ENCODE assay signal across 28 cellular contexts in genomic region chr2:71004356-71004755, GRCh38. TPM values are rescaled to one million over a fixed set of nuclear protein-coding genes. Genes with fewer than 3 reads are reported as not detected.
A peak's percentile ranks its signal among the peaks of the same experiment; 100 is the strongest.
DNase-seq lines count a peak whose midpoint lies in the region; ATAC-seq, FAIRE-seq and TF ChIP-seq lines count a peak whose summit lies in the region.
"Had no signal": no experiment of that assay in that cellular context is flagged by ENCODE, and none has a peak within 500 bp of the region (broad histone marks: within the 10 kb centered on the region; RNA-seq: fewer than 3 reads in every experiment).

No MANE protein-coding gene starts in this region.

- peak; percentile 31 for DNase-seq in activated CD8-positive, alpha-beta memory T cell treated with anti-CD3 and anti-CD28 coated beads, Interleukin-2, amount 10 ng/mL, durations not matched to agents 7 days and 5 days
- DNase-seq in activated CD8-positive, alpha-beta memory T cell treated with anti-CD3 and anti-CD28 coated beads, Interleukin-2, amount 50 U/mL, for 48 hours: no peak
- DNase-seq in GM13976 (ENCODE audit: low spot score) (peak; percentile 4), mesenteric fat pad (ENCODE audit: low spot score) (peak; percentile 62), type B pancreatic cell (ENCODE audit: extremely low spot score, unreplicated experiment) (peak; percentile 22), prostate gland (ENCODE audit: low spot score) (no peak), GM12891 (ENCODE audit: insufficient read length, low spot score) (no peak), SW 1271 (lab: John Stamatoyannopoulos, UW) (no peak)
- DNase-seq: 8988T; CD4-positive, CD25-positive, alpha-beta regulatory T cell; DMS153; DND-41; GM23248; HFFc6; KG1; NCI-H1048; NCI-H1417; NCI-H1694; NCI-H2029 treated with DMSO at 0.1 percent for 48 hours; NCI-H446 treated with DMSO at 0.1 percent for 48 hours; NCI-H526; PC-9 had no signal

- TF ChIP-seq CTCF in GM13976 (IDR thresholded peaks at IDR 0.05; ENCODE audit: borderline replicate concordance, control extremely low read depth, extremely low read depth, insufficient read depth, missing control alignments) (no peak), type B pancreatic cell (conservative IDR thresholded peaks at IDR 0.05) (no peak), prostate gland (IDR thresholded peaks at IDR 0.05) (no peak)

- H3K4me3 ChIP-seq in prostate gland: no peak overlapping the region
- H3K4me3 ChIP-seq: BLaER1, GM23248, HAP-1, PC-9, SJSA1 had no signal

- H3K27ac ChIP-seq in prostate gland: no peak overlapping the region
- H3K27ac ChIP-seq: BLaER1, GM23248, PC-9, SJSA1 had no signal

- intact Hi-C loops in prostate gland (cut with DNase I): no loop called here

- H3K4me1 Mint-ChIP-seq in activated CD8-positive, alpha-beta memory T cell treated with anti-CD3 and anti-CD28 coated beads, Interleukin-2, amount 10 ng/mL, durations not matched to agents 7 days and 5 days: peaks cover 18% of the 10 kb centered on the region
- peaks cover 4% of the 10 kb centered on the region for H3K4me1 Mint-ChIP-seq in type B pancreatic cell (ENCODE audit: unreplicated experiment)

- H3K4me3 Mint-ChIP-seq in activated CD8-positive, alpha-beta memory T cell treated with anti-CD3 and anti-CD28 coated beads, Interleukin-2, amount 10 ng/mL, durations not matched to agents 7 days and 5 days: no peak overlapping the region
- H3K4me3 Mint-ChIP-seq in type B pancreatic cell: no peak overlapping the region
- H3K4me3 Mint-ChIP-seq: CD4-positive, CD25-positive, alpha-beta regulatory T cell; HFFc6 had no signal

- in situ Hi-C loops in GM13976 (cut with MboI; ENCODE audit: low sequenced_read_pairs, unreplicated experiment): no loop called here

- no peaks in the 10 kb centered on the region for H3K27me3 Mint-ChIP-seq in activated CD8-positive, alpha-beta memory T cell treated with anti-CD3 and anti-CD28 coated beads, Interleukin-2, amount 10 ng/mL, durations not matched to agents 7 days and 5 days
- peaks cover 14% of the 10 kb centered on the region for H3K27me3 Mint-ChIP-seq in type B pancreatic cell
- H3K27me3 Mint-ChIP-seq: CD4-positive, CD25-positive, alpha-beta regulatory T cell had no signal

- no peaks in the 10 kb centered on the region for H3K36me3 ChIP-seq in prostate gland
- H3K36me3 ChIP-seq: BLaER1, HAP-1, SJSA1 had no signal

- no peaks in the 10 kb centered on the region for H3K27me3 ChIP-seq in prostate gland (replicated peaks; ENCODE audit: insufficient read depth)
- H3K27me3 ChIP-seq: BLaER1, SJSA1 had no signal

- WGBS in prostate gland: 78% methylated on average over 5 of the region's 5 CpGs

- CTCF ChIA-PET in activated CD8-positive, alpha-beta memory T cell treated with anti-CD3 and anti-CD28 coated beads, Interleukin-2, amount 10 ng/mL, durations not matched to agents 7 days and 5 days (lab: Charles Lee): interaction anchor here (1.3 kb wide), 1 partner anchor 20 kb away, joined by 4 read pairs; no protein-coding TSS in a partner anchor

- H3K9me3 ChIP-seq in prostate gland: no peaks in the 10 kb centered on the region
- H3K9me3 ChIP-seq: BLaER1, HAP-1, SJSA1 had no signal

- no peaks in the 10 kb centered on the region for H3K9me3 Mint-ChIP-seq in activated CD8-positive, alpha-beta memory T cell treated with anti-CD3 and anti-CD28 coated beads, Interleukin-2, amount 10 ng/mL, durations not matched to agents 7 days and 5 days (ENCODE audit: low read depth)
- no peaks in the 10 kb centered on the region for H3K9me3 Mint-ChIP-seq in type B pancreatic cell
- H3K9me3 Mint-ChIP-seq: CD4-positive, CD25-positive, alpha-beta regulatory T cell; HFFc6 had no signal

- no peak overlapping the region for H3K27ac Mint-ChIP-seq in activated CD8-positive, alpha-beta memory T cell treated with anti-CD3 and anti-CD28 coated beads, Interleukin-2, amount 10 ng/mL, durations not matched to agents 7 days and 5 days
- H3K27ac Mint-ChIP-seq in type B pancreatic cell: no peak overlapping the region
- H3K27ac Mint-ChIP-seq: CD4-positive, CD25-positive, alpha-beta regulatory T cell; HFFc6 had no signal

- FAIRE-seq in GM12891 (lab: Jason Lieb, UNC): no peak
- FAIRE-seq: HTR-8/SVneo had no signal

- H3K36me3 Mint-ChIP-seq in activated CD8-positive, alpha-beta memory T cell treated with anti-CD3 and anti-CD28 coated beads, Interleukin-2, amount 10 ng/mL, durations not matched to agents 7 days and 5 days: no peaks in the 10 kb centered on the region
- H3K36me3 Mint-ChIP-seq in type B pancreatic cell: no peaks in the 10 kb centered on the region
- H3K36me3 Mint-ChIP-seq: CD4-positive, CD25-positive, alpha-beta regulatory T cell had no signal

- no peak for ATAC-seq in activated CD8-positive, alpha-beta memory T cell treated with anti-CD3 and anti-CD28 coated beads, Interleukin-2, amount 10 ng/mL, durations not matched to agents 7 days and 5 days
- ATAC-seq: Right ventricle myocardium inferior had no signal

- TF ChIP-seq POLR2A in prostate gland (IDR thresholded peaks at IDR 0.05): no peak
- no peak for TF ChIP-seq POLR2A in GM12891 (IDR thresholded peaks at IDR 0.05; ENCODE audit: low read depth, low read length)

- H3K4me1 ChIP-seq in prostate gland (replicated peaks): no peaks in the 10 kb centered on the region

TF ChIP-seq in GM12891, 5 proteins besides CTCF, POLR2A, EP300 and RAD21:
- no peak for TF ChIP-seq SPI1 (IDR thresholded peaks at IDR 0.05; ENCODE audit: low read depth, low read length)
- no peak for TF ChIP-seq POU2F2 (IDR thresholded peaks at IDR 0.05; ENCODE audit: low read depth, low read length)
- TF ChIP-seq TAF1 (IDR thresholded peaks at IDR 0.05; ENCODE audit: low read depth, low read length): no peak
- TF ChIP-seq PAX5 (IDR thresholded peaks at IDR 0.05; ENCODE audit: insufficient read depth, low read length, severe bottlenecking): no peak
- TF ChIP-seq POLR2AphosphoS5 (IDR thresholded peaks at IDR 0.05; ENCODE audit: low read depth, low read length): no peak

RNA-seq across cellular contexts. Expression of gene TEX261, which starts 9.7 kb away (rescaled TPM):
- 10 to 100 TPM; 39.2 to 58.1 TPM for total RNA-seq in activated CD8-positive, alpha-beta memory T cell treated with anti-CD3 and anti-CD28 coated beads, Interleukin-2, amount 10 ng/mL, durations not matched to agents 7 days and 5 days
- 86.8 TPM for total RNA-seq in mesenteric fat pad
- total RNA-seq in type B pancreatic cell (ENCODE audit: low replicate concordance): 46.1 and 50.0 TPM in 2 replicates
- 10 to 100 TPM; 41.4 to 45.2 TPM for total RNA-seq in prostate gland
- 24.3 TPM for polyA plus RNA-seq in GM12891 (2012; ENCODE audit: low read depth, missing spikeins)

RNA-seq across cellular contexts. Expression of gene ANKRD53, which starts 25.9 kb away (rescaled TPM):
- not detected for total RNA-seq in activated CD8-positive, alpha-beta memory T cell treated with anti-CD3 and anti-CD28 coated beads, Interleukin-2, amount 10 ng/mL, durations not matched to agents 7 days and 5 days
- total RNA-seq in mesenteric fat pad (17.6 TPM), type B pancreatic cell (ENCODE audit: low replicate concordance) (0.55 and 0.72 TPM in 2 replicates), prostate gland (under 1 TPM; 0.36 to 0.74 TPM)
- 0.14 TPM for polyA plus RNA-seq in GM12891 (2012; ENCODE audit: low read depth, missing spikeins)
- total RNA-seq: GM23248, PC-9, RPMI7951, SJSA1 had no signal

Comparison
In these comparisons a context has a peak if more than half of its experiments do, and no peak if none do; other contexts are left out.
1. DNase-seq: peak in activated CD8-positive, alpha-beta memory T cell treated with anti-CD3 and anti-CD28 coated beads, Interleukin-2, amount 10 ng/mL, durations not matched to agents 7 days and 5 days (single experiment), GM13976 (single experiment), mesenteric fat pad (single experiment) and type B pancreatic cell (single experiment); none in activated CD8-positive, alpha-beta memory T cell treated with anti-CD3 and anti-CD28 coated beads, Interleukin-2, amount 50 U/mL, for 48 hours (single experiment), prostate gland (single experiment), GM12891 (single experiment) and SW 1271 (0 of 2).
2. RNA of gene ANKRD53, which starts 25.9 kb away (total RNA-seq): 17.6 TPM in mesenteric fat pad (single experiment); 0.36 to 0.74 TPM in prostate gland, 0.55 to 0.72 TPM in type B pancreatic cell and not detected in activated CD8-positive, alpha-beta memory T cell treated with anti-CD3 and anti-CD28 coated beads, Interleukin-2, amount 10 ng/mL, durations not matched to agents 7 days and 5 days; every median in the first group is over 10 times any median in the second.